ENCODE assay signal across 16 cellular contexts in the genomic region with DNA sequence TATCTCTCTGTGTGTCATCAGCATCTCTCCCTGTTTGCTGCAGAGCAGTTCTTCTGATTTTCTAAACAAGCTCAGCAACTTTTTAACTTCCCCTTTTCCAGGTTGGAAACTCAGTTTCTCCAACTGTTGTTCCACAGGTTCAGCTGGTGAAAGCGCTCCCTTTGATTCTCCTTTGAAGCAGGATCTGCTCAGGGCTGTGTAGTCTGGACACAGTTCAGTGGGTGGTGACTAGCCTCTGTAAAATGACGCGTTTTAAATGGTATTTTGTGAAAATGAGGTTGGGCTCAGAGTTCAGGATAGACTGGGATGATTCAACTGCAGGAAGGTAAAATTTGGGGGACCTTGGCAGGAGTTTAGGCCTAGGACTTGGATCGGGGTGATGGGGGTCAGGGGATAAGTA.
"Had no signal": no experiment of that assay in that cellular context is flagged by ENCODE, and none has a peak within 500 bp of the region (broad histone marks: within the 10 kb centered on the region; RNA-seq: fewer than 3 reads in every experiment).

No MANE protein-coding gene starts in this region.

- H3K36me3 ChIP-seq: colonic mucosa, right atrium auricular region, tibial artery, uterus had no signal

- H3K9me3 ChIP-seq: body of pancreas, colonic mucosa, right atrium auricular region, tibial artery, uterus had no signal

- H3K4me3 ChIP-seq: body of pancreas, colonic mucosa, right atrium auricular region, tibial artery, uterus had no signal

- H3K4me1 ChIP-seq: body of pancreas, colonic mucosa, right atrium auricular region, tibial artery, uterus had no signal

- DNase-seq: activated B cell treated with CpG ODN at 0.5 μM for 24 hours; activated CD4-positive, alpha-beta memory T cell treated with anti-CD3 and anti-CD28 coated beads for 36 hours; activated CD4-positive, alpha-beta T cell treated with anti-CD3 and anti-CD28 coated beads for 4 hours; activated T-cell treated with anti-CD3 and anti-CD28 coated beads for 4 hours; amniotic stem cell; body of pancreas; caudate nucleus; colonic mucosa; naive B cell; stimulated activated CD4-positive, alpha-beta T cell treated with anti-CD3 and anti-CD28 coated beads, Interleukin-2, amount 100 ng/mL, for 24 hours; stimulated activated naive CD4-positive, alpha-beta T cell treated with Interleukin-2 at 50 U/mL for 16 hours; substantia nigra; tibial artery; uterus had no signal

- ATAC-seq: body of pancreas, left lobe of liver had no signal

- H3K27ac ChIP-seq: body of pancreas, colonic mucosa, right atrium auricular region, tibial artery, uterus had no signal

- H3K27me3 ChIP-seq: body of pancreas, colonic mucosa, right atrium auricular region, uterus had no signal
